ENCODE assay signal across 21 cellular contexts in genomic region chr4:52560844-52561280, GRCh38.
DNase-seq lines count a peak whose midpoint lies in the region; ATAC-seq lines count a peak whose summit lies in the region.
"Had no signal": no experiment of that assay in that cellular context is flagged by ENCODE, and none has a peak within 500 bp of the region (broad histone marks: within the 10 kb centered on the region; RNA-seq: fewer than 3 reads in every experiment).

No MANE protein-coding gene starts in this region.

- no peaks in the 10 kb centered on the region for H3K9me3 Mint-ChIP-seq in activated T-helper 17 cell treated with anti-CD3 and anti-CD28 coated beads, Interleukin-2, amount 50 U/mL, for 72 hours
- H3K9me3 Mint-ChIP-seq in activated naive CD4-positive, alpha-beta T cell treated with anti-CD3 and anti-CD28 coated beads for 36 hours = no peaks in the 10 kb centered on the region
- H3K9me3 Mint-ChIP-seq: activated naive CD8-positive, alpha-beta T cell treated with anti-CD3 and anti-CD28 coated beads, Interleukin-2, amount 50 U/mL, for 24 hours had no signal

- H3K27me3 Mint-ChIP-seq in activated T-helper 17 cell treated with anti-CD3 and anti-CD28 coated beads, Interleukin-2, amount 50 U/mL, for 72 hours = peaks cover 3% of the 10 kb centered on the region
- H3K27me3 Mint-ChIP-seq in activated naive CD4-positive, alpha-beta T cell treated with anti-CD3 and anti-CD28 coated beads for 36 hours (ENCODE audit: low read depth) = peaks cover 14% of the 10 kb centered on the region

- peak; percentile 42 for ATAC-seq in activated T-helper 17 cell treated with anti-CD3 and anti-CD28 coated beads, Interleukin-2, amount 50 U/mL, for 72 hours (replicated peaks)
- no peak for ATAC-seq in GM21367 (IDR thresholded peaks at IDR 0.05; ENCODE audit: unreplicated experiment)
- ATAC-seq: activated CD8-positive, alpha-beta T cell treated with anti-CD3 and anti-CD28 coated beads, Interleukin-2, amount 10 ng/mL, durations not matched to agents 7 days and 5 days; activated naive CD8-positive, alpha-beta T cell treated with anti-CD3 and anti-CD28 coated beads, Interleukin-2, amount 50 U/mL, for 24 hours; gastroesophageal sphincter; left lung had no signal

- DNase-seq in EL = peak; percentile 39
- DNase-seq in fibroblast of peridontal ligament (ENCODE audit: extremely low read depth) = peak; percentile 10
- peak; percentile 35 for DNase-seq in putamen (ENCODE audit: low spot score)
- no peak for DNase-seq in superior temporal gyrus (ENCODE audit: extremely low spot score)
- no peak for DNase-seq in SKM-1 (lab: John Stamatoyannopoulos, UW; ENCODE audit: unreplicated experiment)
- DNase-seq in activated naive CD4-positive, alpha-beta T cell treated with anti-CD3 and anti-CD28 coated beads for 36 hours = no peak
- DNase-seq: activated CD4-positive, CD25-positive, alpha-beta regulatory T cell; activated CD8-positive, alpha-beta T cell treated with anti-CD3 and anti-CD28 coated beads, Interleukin-2, amount 10 ng/mL, durations not matched to agents 7 days and 5 days; activated naive CD8-positive, alpha-beta T cell treated with anti-CD3 and anti-CD28 coated beads, Interleukin-2, amount 50 U/mL, for 24 hours; Calu3; GDM1; left lung; NCI-H1105; NCI-H2107; NCI-H526 treated with DMSO at 0.1 percent for 48 hours; stimulated activated CD4-positive, alpha-beta T cell treated with anti-CD3 and anti-CD28 coated beads, Interleukin-4, amount 100 ng/mL, for 1 hour; T-helper 2 cell; uterus had no signal

- CTCF ChIA-PET in activated naive CD4-positive, alpha-beta T cell treated with anti-CD3 and anti-CD28 coated beads for 36 hours (lab: Charles Lee) = no interaction called here

- H3K4me3 Mint-ChIP-seq in activated T-helper 17 cell treated with anti-CD3 and anti-CD28 coated beads, Interleukin-2, amount 50 U/mL, for 72 hours = no peak overlapping the region
- H3K4me3 Mint-ChIP-seq in activated naive CD4-positive, alpha-beta T cell treated with anti-CD3 and anti-CD28 coated beads for 36 hours = no peak overlapping the region
- H3K4me3 Mint-ChIP-seq: activated CD8-positive, alpha-beta T cell treated with anti-CD3 and anti-CD28 coated beads, Interleukin-2, amount 10 ng/mL, durations not matched to agents 7 days and 5 days; activated naive CD8-positive, alpha-beta T cell treated with anti-CD3 and anti-CD28 coated beads, Interleukin-2, amount 50 U/mL, for 24 hours had no signal

- no peaks in the 10 kb centered on the region for H3K4me1 Mint-ChIP-seq in activated T-helper 17 cell treated with anti-CD3 and anti-CD28 coated beads, Interleukin-2, amount 50 U/mL, for 72 hours
- no peaks in the 10 kb centered on the region for H3K4me1 Mint-ChIP-seq in activated naive CD4-positive, alpha-beta T cell treated with anti-CD3 and anti-CD28 coated beads for 36 hours (ENCODE audit: low read depth)
- H3K4me1 Mint-ChIP-seq: activated naive CD8-positive, alpha-beta T cell treated with anti-CD3 and anti-CD28 coated beads, Interleukin-2, amount 50 U/mL, for 24 hours had no signal

- intact Hi-C loops in activated naive CD4-positive, alpha-beta T cell treated with anti-CD3 and anti-CD28 coated beads for 36 hours (cut with micrococcal nuclease) = no loop called here

- no peak overlapping the region for H3K27ac Mint-ChIP-seq in activated T-helper 17 cell treated with anti-CD3 and anti-CD28 coated beads, Interleukin-2, amount 50 U/mL, for 72 hours
- H3K27ac Mint-ChIP-seq in activated naive CD4-positive, alpha-beta T cell treated with anti-CD3 and anti-CD28 coated beads for 36 hours = no peak overlapping the region
- H3K27ac Mint-ChIP-seq: activated CD8-positive, alpha-beta T cell treated with anti-CD3 and anti-CD28 coated beads, Interleukin-2, amount 10 ng/mL, durations not matched to agents 7 days and 5 days; activated naive CD8-positive, alpha-beta T cell treated with anti-CD3 and anti-CD28 coated beads, Interleukin-2, amount 50 U/mL, for 24 hours had no signal

- H3K36me3 Mint-ChIP-seq in activated T-helper 17 cell treated with anti-CD3 and anti-CD28 coated beads, Interleukin-2, amount 50 U/mL, for 72 hours (ENCODE audit: low read depth) = no peaks in the 10 kb centered on the region
- H3K36me3 Mint-ChIP-seq in activated naive CD4-positive, alpha-beta T cell treated with anti-CD3 and anti-CD28 coated beads for 36 hours (ENCODE audit: low read depth) = no peaks in the 10 kb centered on the region

Comparison
In these comparisons a context has a peak if more than half of its experiments do, and no peak if none do; other contexts are left out.
1. DNase-seq: peak in EL (single experiment), fibroblast of peridontal ligament (single experiment) and putamen (single experiment); none in superior temporal gyrus (single experiment), SKM-1 (single experiment) and activated naive CD4-positive, alpha-beta T cell treated with anti-CD3 and anti-CD28 coated beads for 36 hours (single experiment).